ENCODE assay signal across 3 cellular contexts in genomic region chr18:78713064-78713463, GRCh38.
A peak's percentile ranks its signal among the peaks of the same experiment; 100 is the strongest.
TF ChIP-seq lines count a peak whose summit lies in the region.

No MANE protein-coding gene starts in this region.

TF ChIP-seq in SK-N-SH, 30 proteins besides CTCF, POLR2A, EP300 and RAD21 (continued from another document):
- TF ChIP-seq MXI1 (IDR thresholded peaks at IDR 0.05; ENCODE audit: low read depth, low read length) (no peak), REST (IDR thresholded peaks at IDR 0.05; ENCODE audit: low read depth, low read length) (peak; percentile 87), EZH2phosphoT487 (IDR thresholded peaks at IDR 0.05; ENCODE audit: borderline replicate concordance, low read depth) (no peak), TAF1 (IDR thresholded peaks at IDR 0.05; ENCODE audit: borderline replicate concordance, low read depth, low read length) (no peak)

TF ChIP-seq in SK-N-SH treated with all-trans-retinoic acid at 6 μM for 48 hours, 23 proteins besides CTCF, POLR2A, EP300 and RAD21 (continued from another document):
- TF ChIP-seq POU6F1 (CRISPR knock-in tag; IDR thresholded peaks at IDR 0.05; ENCODE audit: borderline replicate concordance, low read depth) (no peak), ARNTL (CRISPR knock-in tag; IDR thresholded peaks at IDR 0.05; ENCODE audit: borderline replicate concordance, low read depth) (no peak), TSHZ2 (CRISPR knock-in tag; IDR thresholded peaks at IDR 0.05) (no peak)
TF ChIP-seq in SK-N-SH treated with all-trans-retinoic acid at 6 μM for 48 hours: peak in this region for 0.

TF ChIP-seq in PFSK-1, 5 proteins besides CTCF, POLR2A, EP300 and RAD21 (continued from another document):
- TF ChIP-seq SIN3A (IDR thresholded peaks at IDR 0.05; ENCODE audit: borderline replicate concordance, insufficient read depth, low read length) (no peak), POLR2AphosphoS5 (IDR thresholded peaks at IDR 0.05; ENCODE audit: low read depth, low read length) (no peak)
